7 cellular contexts compared by ENCODE assay signal in genomic region chr5:16489322-16489791, GRCh38. TPM values are rescaled to one million over a fixed set of nuclear protein-coding genes. Genes with fewer than 3 reads are reported as not detected.
DNase-seq lines count a peak whose midpoint lies in the region; ATAC-seq and TF ChIP-seq lines count a peak whose summit lies in the region.

No MANE protein-coding gene starts in this region.

- peaks cover 14% of the 10 kb centered on the region; the same call in 1 of the 2 replicates for H3K4me1 Mint-ChIP-seq in HFFc6 (ENCODE audit: low read depth)
- peaks cover 8% of the 10 kb centered on the region for H3K4me1 Mint-ChIP-seq in activated CD8-positive, alpha-beta T cell treated with anti-CD3 and anti-CD28 coated beads, Interleukin-2, amount 10 ng/mL, durations not matched to agents 7 days and 5 days (ENCODE audit: low read depth)

- no peak overlapping the region for H3K9ac ChIP-seq in smooth muscle cell (ENCODE audit: low read depth)

- H4K20me1 ChIP-seq in smooth muscle cell (ENCODE audit: low read depth), result no peaks in the 10 kb centered on the region

- no peak overlapping the region for H3K4me3 Mint-ChIP-seq in HFFc6
- no peak overlapping the region for H3K4me3 Mint-ChIP-seq in activated CD8-positive, alpha-beta T cell treated with anti-CD3 and anti-CD28 coated beads, Interleukin-2, amount 10 ng/mL, durations not matched to agents 7 days and 5 days

- H3K9me3 ChIP-seq in smooth muscle cell (replicated peaks; ENCODE audit: low read depth), result no peaks in the 10 kb centered on the region

- H3K36me3 ChIP-seq in smooth muscle cell (ENCODE audit: low read depth), result no peaks in the 10 kb centered on the region

- peaks cover under 1% of the 10 kb centered on the region; the same call in 1 of the 2 replicates for H3K36me3 Mint-ChIP-seq in HFFc6 (ENCODE audit: low read depth)
- no peaks in the 10 kb centered on the region for H3K36me3 Mint-ChIP-seq in activated CD8-positive, alpha-beta T cell treated with anti-CD3 and anti-CD28 coated beads, Interleukin-2, amount 10 ng/mL, durations not matched to agents 7 days and 5 days (ENCODE audit: low read depth)

- H3K4me2 ChIP-seq in smooth muscle cell, result no peak overlapping the region

- CTCF ChIA-PET in activated CD8-positive, alpha-beta T cell treated with anti-CD3 and anti-CD28 coated beads, Interleukin-2, amount 10 ng/mL, durations not matched to agents 7 days and 5 days (lab: Charles Lee), result interaction anchor here (0.6 to 3.1 kb wide), 6 partner anchors 11 to 178 kb away, joined by 3 to 14 read pairs (median 6); no protein-coding TSS in a partner anchor

- peak; percentile 60 for DNase-seq in HFFc6
- peak; percentile 43 for DNase-seq in NCI-H2081 treated with DMSO at 0.1 percent for 48 hours (lab: John Stamatoyannopoulos, UW)
- DNase-seq in activated CD8-positive, alpha-beta T cell treated with anti-CD3 and anti-CD28 coated beads, Interleukin-2, amount 10 ng/mL, durations not matched to agents 7 days and 5 days, result no peak
- no peak for DNase-seq in left ventricle myocardium superior
- no peak for DNase-seq in smooth muscle cell (lab: John Stamatoyannopoulos, UW; ENCODE audit: unreplicated experiment)
- DNase-seq in stimulated activated CD4-positive, alpha-beta T cell treated with anti-CD3 and anti-CD28 coated beads, Interleukin-12 subunit alpha, Interleukin-12 subunit beta, amount 100 ng/mL, for 4 hours, result no peak

- H3K27ac ChIP-seq in smooth muscle cell (ENCODE audit: low read depth), result no peak overlapping the region

- WGBS in smooth muscle cell (ENCODE audit: low lambda C conversion rate), result 51% methylated on average over 1 of the region's 1 CpG

- H3K4me1 ChIP-seq in smooth muscle cell (ENCODE audit: low read depth), result no peaks in the 10 kb centered on the region

- no peaks in the 10 kb centered on the region for H3F3A ChIP-seq in smooth muscle cell (ENCODE audit: low read depth)

- H3K4me3 ChIP-seq in smooth muscle cell, result no peak overlapping the region

- H3K79me2 ChIP-seq in smooth muscle cell (ENCODE audit: low read depth), result no peaks in the 10 kb centered on the region

- peak; percentile 31; the same call in 1 of the 3 replicates for TF ChIP-seq CTCF in GM12872 (IDR thresholded peaks at IDR 0.05; ENCODE audit: insufficient read depth, low read depth, low read length)
- peak; percentile 82 for TF ChIP-seq CTCF in HFFc6 (IDR thresholded peaks at IDR 0.05)
- peak; percentile 79 for TF ChIP-seq CTCF in smooth muscle cell (IDR thresholded peaks at IDR 0.05; ENCODE audit: borderline replicate concordance, insufficient read depth, poor library complexity, severe bottlenecking)

- H2AFZ ChIP-seq in smooth muscle cell (ENCODE audit: low read depth), result no peak overlapping the region

- no peak overlapping the region for H3K27ac Mint-ChIP-seq in HFFc6
- no peak overlapping the region for H3K27ac Mint-ChIP-seq in activated CD8-positive, alpha-beta T cell treated with anti-CD3 and anti-CD28 coated beads, Interleukin-2, amount 10 ng/mL, durations not matched to agents 7 days and 5 days

- ATAC-seq in activated CD8-positive, alpha-beta T cell treated with anti-CD3 and anti-CD28 coated beads, Interleukin-2, amount 10 ng/mL, durations not matched to agents 7 days and 5 days, result peak; percentile 60
- ATAC-seq in left ventricle myocardium superior, result peak; percentile 71

- H3K27me3 Mint-ChIP-seq in HFFc6 (ENCODE audit: insufficient read depth), result peaks cover 12% of the 10 kb centered on the region
- H3K27me3 Mint-ChIP-seq in activated CD8-positive, alpha-beta T cell treated with anti-CD3 and anti-CD28 coated beads, Interleukin-2, amount 10 ng/mL, durations not matched to agents 7 days and 5 days (ENCODE audit: low read depth), result no peaks in the 10 kb centered on the region

- POLR2A ChIA-PET in activated CD8-positive, alpha-beta T cell treated with anti-CD3 and anti-CD28 coated beads, Interleukin-2, amount 10 ng/mL, durations not matched to agents 7 days and 5 days (lab: Charles Lee), result no interaction called here

- no peaks in the 10 kb centered on the region for H3K27me3 ChIP-seq in smooth muscle cell (ENCODE audit: low read depth)

- intact Hi-C loops in left ventricle myocardium superior (cut with micrococcal nuclease), result loop anchor here (5.0 to 10.0 kb wide), 2 partner anchors 73 to 285 kb away; no protein-coding TSS in a partner anchor

- H3K9me3 Mint-ChIP-seq in HFFc6, result no peaks in the 10 kb centered on the region
- peaks cover under 1% of the 10 kb centered on the region for H3K9me3 Mint-ChIP-seq in activated CD8-positive, alpha-beta T cell treated with anti-CD3 and anti-CD28 coated beads, Interleukin-2, amount 10 ng/mL, durations not matched to agents 7 days and 5 days (ENCODE audit: insufficient read depth)

RNA-seq across cellular contexts. Expression of gene ZNF622, which starts 23.8 kb away (rescaled TPM):
- total RNA-seq in HFFc6 (2021; fragmentation: NEBNext Ultra II Directional; extraction: Animal tissue kit (Norgen Biotek cat#: 25700)), result 10 to 100 TPM; 38.7 to 52.2 (median 45.5) TPM
- 10 to 100 TPM; 28.6 to 29.2 TPM for total RNA-seq in activated CD8-positive, alpha-beta T cell treated with anti-CD3 and anti-CD28 coated beads, Interleukin-2, amount 10 ng/mL, durations not matched to agents 7 days and 5 days
- 58.4 TPM for total RNA-seq in left ventricle myocardium superior
- total RNA-seq in smooth muscle cell, result 38.0 and 40.7 TPM in 2 replicates
- polyA plus RNA-seq in smooth muscle cell, result 65.3 and 68.0 TPM in 2 replicates

Comparison
In these comparisons a context has a peak if more than half of its experiments do, and no peak if none do; other contexts are left out.
1. CTCF ChIP-seq: peak in every context shown above with its lines; median percentile 82 in HFFc6; 79 in smooth muscle cell; 31 in GM12872.
2. DNase-seq: peak in HFFc6 (single experiment) and NCI-H2081 treated with DMSO at 0.1 percent for 48 hours (single experiment); none in activated CD8-positive, alpha-beta T cell treated with anti-CD3 and anti-CD28 coated beads, Interleukin-2, amount 10 ng/mL, durations not matched to agents 7 days and 5 days (single experiment), left ventricle myocardium superior (single experiment), smooth muscle cell (single experiment) and stimulated activated CD4-positive, alpha-beta T cell treated with anti-CD3 and anti-CD28 coated beads, Interleukin-12 subunit alpha, Interleukin-12 subunit beta, amount 100 ng/mL, for 4 hours (single experiment).